ENCODE assay signal across 8 cellular contexts in the genomic region with DNA sequence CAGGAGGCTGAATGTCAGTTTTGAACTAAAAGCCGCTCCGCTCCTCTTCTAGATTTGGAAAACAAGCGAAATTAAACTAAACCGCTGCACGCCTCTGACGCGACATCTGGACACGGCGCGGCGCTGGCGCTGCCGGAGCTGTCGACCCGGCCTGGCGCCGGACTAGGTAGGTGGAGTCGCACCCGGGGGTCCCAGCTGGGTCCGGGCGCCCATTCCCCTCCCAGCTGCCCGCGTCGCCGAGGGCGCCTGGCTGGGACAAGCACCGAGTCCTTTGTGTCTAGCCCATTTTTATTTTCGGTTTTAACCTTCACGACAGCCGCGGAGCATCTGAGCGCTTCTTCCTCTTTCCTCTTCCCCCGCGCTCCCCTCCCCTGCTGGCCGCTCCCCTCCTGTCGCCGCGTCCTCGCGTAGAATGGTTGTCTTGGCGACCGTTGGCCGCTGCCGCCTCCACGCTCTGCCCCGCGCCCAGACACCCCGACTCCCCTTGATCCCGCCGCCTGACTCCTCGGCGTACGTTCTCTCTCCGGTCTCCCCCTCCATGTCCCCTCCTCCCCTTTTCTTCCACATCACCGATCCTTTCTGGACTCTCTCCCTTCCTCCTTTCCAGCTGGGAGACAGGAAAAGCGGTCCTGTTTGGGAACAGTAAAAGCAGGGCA. TPM values are rescaled to one million over a fixed set of nuclear protein-coding genes. Genes with fewer than 3 reads are reported as not detected.
DNase-seq lines count a peak whose midpoint lies in the region; ATAC-seq and TF ChIP-seq lines count a peak whose summit lies in the region.

No MANE protein-coding gene starts in this region.

- H3K27ac ChIP-seq in HUES48 (ENCODE audit: low read depth, low read length) (no peak overlapping the region), RWPE2 (ENCODE audit: poor library complexity, severe bottlenecking) (peak overlapping the region; percentile 89), trophoblast cell (ENCODE audit: low read depth, low read length) (no peak overlapping the region)

- H3K36me3 ChIP-seq in HUES48 (ENCODE audit: control insufficient read depth, insufficient read depth, low read length) (no peaks in the 10 kb centered on the region), RWPE2 (ENCODE audit: low read depth) (peaks cover 38% of the 10 kb centered on the region), trophoblast cell (ENCODE audit: control insufficient read depth in 1 of 2, insufficient read depth in 2 of 2, low read length in 2 of 2) (no peaks in the 10 kb centered on the region)

- DNase-seq in EH (ENCODE audit: low read depth), result peak; percentile 85
- DNase-seq in RWPE2 (ENCODE audit: low spot score), result peak; percentile 78
- peak; percentile 56 for DNase-seq in activated naive CD4-positive, alpha-beta T cell treated with anti-CD3 and anti-CD28 coated beads, Interleukin-2, amount 50 U/mL, for 16 hours
- DNase-seq in cardiac septum (ENCODE audit: low spot score), result peak; percentile 90
- peak; percentile 57 to 72 for DNase-seq in trophoblast cell
- no peak for DNase-seq in epidermal melanocyte (ENCODE audit: insufficient read length, low spot score)

- TF ChIP-seq CTCF in RWPE2 (IDR thresholded peaks at IDR 0.05; ENCODE audit: poor library complexity, severe bottlenecking), result no peak

- no peak overlapping the region for H2BK5ac ChIP-seq in trophoblast cell (ENCODE audit: low read depth, low read length, poor library complexity)

- H2AFZ ChIP-seq in trophoblast cell (ENCODE audit: insufficient read depth, low read length, poor library complexity), result peak overlapping the region; percentile 62

- H4K12ac ChIP-seq in trophoblast cell (ENCODE audit: low read depth, low read length), result no peak overlapping the region

- H3K4me1 ChIP-seq in HUES48 (ENCODE audit: control insufficient read depth, insufficient read depth, low read length), result peaks cover 42% of the 10 kb centered on the region
- H3K4me1 ChIP-seq in RWPE2 (ENCODE audit: insufficient read depth, poor library complexity, severe bottlenecking), result peaks cover 20% of the 10 kb centered on the region
- peaks cover 7 to 10% of the 10 kb centered on the region in 2 experiments for H3K4me1 ChIP-seq in trophoblast cell (ENCODE audit: control insufficient read depth in 1 of 2, insufficient read depth in 2 of 2, low read length in 2 of 2)

- H3K4me2 ChIP-seq in trophoblast cell (ENCODE audit: low read length), result peak overlapping the region; percentile 84

- H3K27me3 ChIP-seq in HUES48 (ENCODE audit: control insufficient read depth, insufficient read depth, low read length) (peaks cover 96% of the 10 kb centered on the region), RWPE2 (ENCODE audit: insufficient read depth, poor library complexity, severe bottlenecking) (no peaks in the 10 kb centered on the region), trophoblast cell (ENCODE audit: insufficient read depth, low read length) (peaks cover 15% of the 10 kb centered on the region)

- H2BK12ac ChIP-seq in trophoblast cell (ENCODE audit: low read length), result no peak overlapping the region

- H3K9ac ChIP-seq in HUES48 (ENCODE audit: low read depth, low read length) (0 out of 2 replicates have a peak overlapping the region, but pooled peaks have one; percentile 26), trophoblast cell (ENCODE audit: low read length) (peak overlapping the region; percentile 14)

- no peak overlapping the region for H3K4ac ChIP-seq in trophoblast cell (ENCODE audit: low read depth, low read length)

- no peak overlapping the region for H3K18ac ChIP-seq in trophoblast cell (ENCODE audit: low read length)

- H3K9me3 ChIP-seq in HUES48 (ENCODE audit: control insufficient read depth, insufficient read depth, low read length) (no peaks in the 10 kb centered on the region), RWPE2 (ENCODE audit: severe bottlenecking) (no peaks in the 10 kb centered on the region), trophoblast cell (ENCODE audit: insufficient read depth, low read depth, low read length) (peaks cover 2% of the 10 kb centered on the region)

- ATAC-seq in GM21526 (IDR thresholded peaks at IDR 0.05; ENCODE audit: low FRiP score, unreplicated experiment), result peak; percentile 87
- peak; percentile 35 for ATAC-seq in RWPE2 (ENCODE audit: low read depth)

- no peak overlapping the region for H4K91ac ChIP-seq in trophoblast cell (ENCODE audit: low read depth, low read length)

- no peak overlapping the region for H3K14ac ChIP-seq in trophoblast cell (ENCODE audit: low read length)

- H4K8ac ChIP-seq in trophoblast cell (ENCODE audit: low read depth, low read length), result peak overlapping the region; percentile 5

- H3K23ac ChIP-seq in trophoblast cell (ENCODE audit: low read length), result no peak overlapping the region

- H3K79me2 ChIP-seq in trophoblast cell (ENCODE audit: control insufficient read depth, insufficient read depth, low read length, poor library complexity), result peaks cover 6% of the 10 kb centered on the region

- H3K79me1 ChIP-seq in trophoblast cell (ENCODE audit: low read length), result peaks cover 5% of the 10 kb centered on the region

- H3K4me3 ChIP-seq in HUES48 (ENCODE audit: low read depth, low read length) (peak overlapping the region; percentile 76), RWPE2 (ENCODE audit: severe bottlenecking) (peak overlapping the region; percentile 79), trophoblast cell (ENCODE audit: low read depth, low read length) (peak overlapping the region; percentile 75)

- no CpG with 5 or more reads among the region's 56 CpGs for WGBS in trophoblast cell (ENCODE audit: extremely low coverage, insufficient coverage, insufficient read length)

- intact Hi-C loops in cardiac septum (cut with DNase I), result no loop called here

- H2BK120ac ChIP-seq in trophoblast cell (ENCODE audit: insufficient read depth, low read length, poor library complexity), result no peak overlapping the region

- H2AK5ac ChIP-seq in trophoblast cell (ENCODE audit: low read length), result no peak overlapping the region

RNA-seq across cellular contexts. Expression of gene CDKN2B-AS1, which starts 0.5 kb away (rescaled TPM):
- total RNA-seq in cardiac septum, result not detected
- 0.47 and 0.58 TPM in 2 replicates for polyA plus RNA-seq in trophoblast cell (2013)

RNA-seq across cellular contexts. Expression of gene CDKN2A, which starts 0.9 kb away (rescaled TPM):
- 1.2 TPM for total RNA-seq in cardiac septum
- polyA plus RNA-seq in trophoblast cell (2013), result 9.6 and 11.0 TPM in 2 replicates

RNA-seq across cellular contexts. Expression of gene CDKN2B, which starts 14.0 kb away (rescaled TPM):
- total RNA-seq in cardiac septum, result 3.6 TPM
- polyA plus RNA-seq in trophoblast cell (2013), result 43.3 and 45.4 TPM in 2 replicates
